22 cellular contexts compared by ENCODE assay signal in the genomic region with DNA sequence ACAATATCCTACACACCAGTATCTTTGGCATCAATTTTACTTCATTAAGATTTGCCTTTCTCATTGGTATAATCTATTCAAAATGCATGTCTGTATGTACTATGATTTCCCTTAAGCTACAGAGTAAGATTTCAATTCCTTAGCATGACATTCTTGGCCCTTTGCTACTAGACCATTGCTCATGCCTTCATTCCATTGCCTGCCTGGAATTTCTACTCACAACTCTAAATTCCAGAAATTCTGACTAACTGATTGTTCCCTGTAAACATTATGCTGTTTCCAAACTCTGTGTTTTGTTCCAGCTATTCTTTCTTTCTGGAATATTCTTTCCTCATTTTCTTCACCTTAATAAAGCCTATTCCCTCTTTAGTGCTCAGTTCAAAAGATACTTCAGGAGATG.
DNase-seq lines count a peak whose midpoint lies in the region; ATAC-seq and TF ChIP-seq lines count a peak whose summit lies in the region.
"Had no signal": no experiment of that assay in that cellular context is flagged by ENCODE, and none has a peak within 500 bp of the region (broad histone marks: within the 10 kb centered on the region; RNA-seq: fewer than 3 reads in every experiment).

No MANE protein-coding gene starts in this region.

- H3K4me3 ChIP-seq in adipocyte (ENCODE audit: low read length) (no peak overlapping the region), muscle layer of duodenum (ENCODE audit: low read depth in 1 of 2, low read length in 2 of 2) (no peak overlapping the region)
- H3K4me3 ChIP-seq: BLaER1, Peyer's patch, SJSA1 had no signal

- H3K27me3 ChIP-seq in adipocyte (replicated peaks; ENCODE audit: control insufficient read depth, insufficient read depth, low read length): no peaks in the 10 kb centered on the region
- no peaks in the 10 kb centered on the region for H3K27me3 ChIP-seq in muscle layer of duodenum (ENCODE audit: low read depth, low read length)
- H3K27me3 ChIP-seq: BLaER1, Peyer's patch, SJSA1 had no signal

- no peaks in the 10 kb centered on the region for H3K9me3 ChIP-seq in adipocyte (ENCODE audit: control insufficient read depth, low read length)
- no peaks in the 10 kb centered on the region for H3K9me3 ChIP-seq in muscle layer of duodenum (ENCODE audit: control insufficient read depth in 1 of 2, low read length in 2 of 2)
- H3K9me3 ChIP-seq: BLaER1, Peyer's patch, SJSA1 had no signal

- H3K4me1 ChIP-seq in adipocyte (ENCODE audit: control insufficient read depth, insufficient read depth, low read length) (peaks cover 9% of the 10 kb centered on the region), muscle layer of duodenum (ENCODE audit: control insufficient read depth in 1 of 2, insufficient read depth in 2 of 2, low read length in 2 of 2) (no peaks in the 10 kb centered on the region)
- H3K4me1 ChIP-seq: BLaER1, Peyer's patch, SJSA1 had no signal

- POLR2A ChIA-PET in WTC11 (lab: Charles Lee): no interaction called here

- DNase-seq in adipocyte (ENCODE audit: low read depth) (peak; percentile 3), foreskin melanocyte (peak; percentile 16), left colon (no peak), WTC11 (ENCODE audit: low spot score) (no peak)
- DNase-seq in activated T-cell treated with anti-CD3 and anti-CD28 coated beads, Interleukin-2, amount 50 U/mL, for 72 hours: no peak
- DNase-seq: CD4-positive, alpha-beta T cell; COR-L47; DND-41; GOT3; IMR-90; NCI-H1092 treated with DMSO at 0.1 percent for 48 hours; NCI-H1436 treated with DMSO at 0.1 percent for 48 hours; NCI-H2081; NCI-H2171; NCI-H526; Peyer's patch had no signal

- no peak overlapping the region for H3K9ac ChIP-seq in adipocyte (ENCODE audit: low read length)
- H3K9ac ChIP-seq: BLaER1, KMS-11 had no signal

- no peak overlapping the region for H3K4me3 Mint-ChIP-seq in WTC11
- H3K4me3 Mint-ChIP-seq in activated T-cell treated with anti-CD3 and anti-CD28 coated beads, Interleukin-2, amount 50 U/mL, for 72 hours: no peak overlapping the region
- H3K4me3 Mint-ChIP-seq: CD4-positive, alpha-beta T cell had no signal

- no peak for TF ChIP-seq CTCF in WTC11 (IDR thresholded peaks at IDR 0.05)

- H3K27ac Mint-ChIP-seq in WTC11: no peak overlapping the region
- no peak overlapping the region for H3K27ac Mint-ChIP-seq in activated T-cell treated with anti-CD3 and anti-CD28 coated beads, Interleukin-2, amount 50 U/mL, for 72 hours
- H3K27ac Mint-ChIP-seq: CD4-positive, alpha-beta T cell had no signal

- no peaks in the 10 kb centered on the region for H3K9me3 Mint-ChIP-seq in WTC11
- peaks cover 2 to 3% of the 10 kb centered on the region in 2 donors for H3K9me3 Mint-ChIP-seq in activated T-cell treated with anti-CD3 and anti-CD28 coated beads, Interleukin-2, amount 50 U/mL, for 72 hours

- intact Hi-C loops in left colon (cut with DNase I, micrococcal nuclease): no loop called here

- H3K36me3 ChIP-seq in adipocyte (ENCODE audit: control insufficient read depth, insufficient read depth, low read length, severe bottlenecking) (no peaks in the 10 kb centered on the region), muscle layer of duodenum (ENCODE audit: control insufficient read depth in 1 of 2, insufficient read depth in 2 of 2, low read length in 2 of 2) (no peaks in the 10 kb centered on the region)
- H3K36me3 ChIP-seq: BLaER1, Peyer's patch, SJSA1 had no signal

- H3K4me1 Mint-ChIP-seq in WTC11: peaks cover 15% of the 10 kb centered on the region
- no peaks in the 10 kb centered on the region for H3K4me1 Mint-ChIP-seq in activated T-cell treated with anti-CD3 and anti-CD28 coated beads, Interleukin-2, amount 50 U/mL, for 72 hours (ENCODE audit: low read depth)

- H3K27me3 Mint-ChIP-seq in WTC11 (ENCODE audit: low read depth): no peaks in the 10 kb centered on the region
- H3K27me3 Mint-ChIP-seq in activated T-cell treated with anti-CD3 and anti-CD28 coated beads, Interleukin-2, amount 50 U/mL, for 72 hours (ENCODE audit: low read depth): no peaks in the 10 kb centered on the region
- H3K27me3 Mint-ChIP-seq: CD4-positive, alpha-beta T cell had no signal

- ATAC-seq in left colon: no peak
- ATAC-seq in WTC11: no peak
- no peak for ATAC-seq in activated T-cell treated with anti-CD3 and anti-CD28 coated beads, Interleukin-2, amount 50 U/mL, for 72 hours (replicated peaks in 1 of 2)
- ATAC-seq in GM21576 (IDR thresholded peaks at IDR 0.05; ENCODE audit: unreplicated experiment): no peak
- ATAC-seq: HCT116 had no signal

- H3K36me3 Mint-ChIP-seq in WTC11: no peaks in the 10 kb centered on the region
- no peaks in the 10 kb centered on the region for H3K36me3 Mint-ChIP-seq in activated T-cell treated with anti-CD3 and anti-CD28 coated beads, Interleukin-2, amount 50 U/mL, for 72 hours (ENCODE audit: insufficient read depth in 2 of 2)

- H3K27ac ChIP-seq in muscle layer of duodenum (ENCODE audit: low read length): peak overlapping the region; percentile 33
- H3K27ac ChIP-seq: BLaER1, KMS-11, Peyer's patch, SJSA1 had no signal

- CTCF ChIA-PET in WTC11 (lab: Charles Lee): no interaction called here

TF ChIP-seq in WTC11, 78 proteins besides CTCF, POLR2A, EP300 and RAD21:
- TF ChIP-seq, protein P1, sequence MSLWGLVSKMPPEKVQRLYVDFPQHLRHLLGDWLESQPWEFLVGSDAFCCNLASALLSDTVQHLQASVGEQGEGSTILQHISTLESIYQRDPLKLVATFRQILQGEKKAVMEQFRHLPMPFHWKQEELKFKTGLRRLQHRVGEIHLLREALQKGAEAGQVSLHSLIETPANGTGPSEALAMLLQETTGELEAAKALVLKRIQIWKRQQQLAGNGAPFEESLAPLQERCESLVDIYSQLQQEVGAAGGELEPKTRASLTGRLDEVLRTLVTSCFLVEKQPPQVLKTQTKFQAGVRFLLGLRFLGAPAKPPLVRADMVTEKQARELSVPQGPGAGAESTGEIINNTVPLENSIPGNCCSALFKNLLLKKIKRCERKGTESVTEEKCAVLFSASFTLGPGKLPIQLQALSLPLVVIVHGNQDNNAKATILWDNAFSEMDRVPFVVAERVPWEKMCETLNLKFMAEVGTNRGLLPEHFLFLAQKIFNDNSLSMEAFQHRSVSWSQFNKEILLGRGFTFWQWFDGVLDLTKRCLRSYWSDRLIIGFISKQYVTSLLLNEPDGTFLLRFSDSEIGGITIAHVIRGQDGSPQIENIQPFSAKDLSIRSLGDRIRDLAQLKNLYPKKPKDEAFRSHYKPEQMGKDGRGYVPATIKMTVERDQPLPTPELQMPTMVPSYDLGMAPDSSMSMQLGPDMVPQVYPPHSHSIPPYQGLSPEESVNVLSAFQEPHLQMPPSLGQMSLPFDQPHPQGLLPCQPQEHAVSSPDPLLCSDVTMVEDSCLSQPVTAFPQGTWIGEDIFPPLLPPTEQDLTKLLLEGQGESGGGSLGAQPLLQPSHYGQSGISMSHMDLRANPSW (CRISPR knock-in tag; conservative IDR thresholded peaks at IDR 0.05; ENCODE audit: low read depth): no peak
- TF ChIP-seq RORB (CRISPR knock-in tag; IDR thresholded peaks at IDR 0.05): no peak
TF ChIP-seq in WTC11: peak in this region for 0.

Comparison
In these comparisons a context has a peak if more than half of its experiments do, and no peak if none do; other contexts are left out.
1. DNase-seq: peak in adipocyte (single experiment) and foreskin melanocyte (single experiment); none in left colon (0 of 2), WTC11 (single experiment) and activated T-cell treated with anti-CD3 and anti-CD28 coated beads, Interleukin-2, amount 50 U/mL, for 72 hours (0 of 2).